1 cellular context compared by ENCODE assay signal in genomic region chr7:98569606-98570337, GRCh38.
TF ChIP-seq lines count a peak whose summit lies in the region.

No MANE protein-coding gene starts in this region.

TF ChIP-seq in SK-N-SH, 30 proteins besides CTCF, POLR2A, EP300 and RAD21 (continued from another document):
- no peak for TF ChIP-seq ZBTB33 (IDR thresholded peaks at IDR 0.05; ENCODE audit: borderline replicate concordance, low read depth)
